ENCODE assay signal across 14 cellular contexts in genomic region chr1:201984446-201984845, GRCh38. TPM values are rescaled to one million over a fixed set of nuclear protein-coding genes. Genes with fewer than 3 reads are reported as not detected.
DNase-seq lines count a peak whose midpoint lies in the region; ATAC-seq and TF ChIP-seq lines count a peak whose summit lies in the region.
"Had no signal": no experiment of that assay in that cellular context is flagged by ENCODE, and none has a peak within 500 bp of the region (broad histone marks: within the 10 kb centered on the region; RNA-seq: fewer than 3 reads in every experiment).

No MANE protein-coding gene starts in this region.

- ATAC-seq in esophagus mucosa = no peak

- H4K20me1 ChIP-seq in mammary epithelial cell (ENCODE audit: insufficient read depth, low read length) = no peaks in the 10 kb centered on the region

- peak overlapping the region; percentile 75 for H3K4me2 ChIP-seq in mammary epithelial cell (ENCODE audit: insufficient read depth, low read depth, low read length)

- intact Hi-C loops in CD4-positive, alpha-beta memory T cell (cut with micrococcal nuclease) = no loop called here
- intact Hi-C loops in mammary epithelial cell (cut with micrococcal nuclease) = no loop called here

- in situ Hi-C loops in HAP-1 (cut with MboI; ENCODE audit: low sequenced_read_pairs) = no loop called here
- in situ Hi-C loops in mammary epithelial cell (cut with MboI; ENCODE audit: low sequenced_read_pairs in 2 of 2) = no loop called here

- H3K9me3 ChIP-seq in CD4-positive, alpha-beta memory T cell (ENCODE audit: control insufficient read depth in 1 of 2, low read length in 2 of 2) = no peaks in the 10 kb centered on the region
- H3K9me3 ChIP-seq in HAP-1 = no peaks in the 10 kb centered on the region
- no peaks in the 10 kb centered on the region for H3K9me3 ChIP-seq in mammary epithelial cell (replicated peaks; ENCODE audit: insufficient read depth, low read length)
- H3K9me3 ChIP-seq: right atrium auricular region had no signal

- H2AFZ ChIP-seq in mammary epithelial cell (ENCODE audit: low read depth, low read length) = no peak overlapping the region

- TF ChIP-seq CTCF in mammary epithelial cell (conservative IDR thresholded peaks at IDR 0.05 in 1 of 2, IDR thresholded peaks at IDR 0.05 in 1 of 2; ENCODE audit: extremely low read depth in 1 of 2, insufficient read depth in 1 of 2, low read depth in 1 of 2, low read length in 2 of 2) (no peak), neural crest cell (conservative IDR thresholded peaks at IDR 0.05) (no peak)

- WGBS in mammary epithelial cell (ENCODE audit: low coverage, missing lambda C conversion rate) = 65% methylated on average over 2 of the region's 3 CpGs

- dilution Hi-C loops in mammary epithelial cell (cut with HindIII; ENCODE audit: low sequenced_read_pairs) = no loop called here

- DNase-seq in CD4-positive, alpha-beta memory T cell = no peak
- DNase-seq in HAP-1 (ENCODE audit: low spot score in 2 of 2) (no peak), mammary epithelial cell (no peak), neural crest cell (ENCODE audit: low read depth, low spot score) (no peak), NCI-H1105 treated with DMSO at 0.1 percent for 48 hours (lab: John Stamatoyannopoulos, UW) (no peak), NOMO-1 (lab: John Stamatoyannopoulos, UW; ENCODE audit: unreplicated experiment in 2 of 2) (no peak)
- DNase-seq: activated CD8-positive, alpha-beta memory T cell treated with anti-CD3 and anti-CD28 coated beads for 24 hours; activated naive CD4-positive, alpha-beta T cell treated with anti-CD3 and anti-CD28 coated beads, Interleukin-2, amount 50 U/mL, for 16 hours; COR-L47; NCI-H1930; stimulated activated CD4-positive, alpha-beta T cell treated with anti-CD3 and anti-CD28 coated beads, Interleukin-4, amount 100 ng/mL, for 24 hours; T1000 had no signal

- H3K79me2 ChIP-seq in mammary epithelial cell (ENCODE audit: insufficient read depth, low read length) = peaks cover 62% of the 10 kb centered on the region

- peak overlapping the region in 5 of 8 donors; percentile 11 to 67 (median 34) for H3K4me3 Mint-ChIP-seq in CD4-positive, alpha-beta memory T cell
- peak overlapping the region; percentile 94 for H3K4me3 Mint-ChIP-seq in neural crest cell

- no peak overlapping the region for H3K9ac ChIP-seq in mammary epithelial cell (ENCODE audit: insufficient read depth, low read length)

- H3K36me3 Mint-ChIP-seq in CD4-positive, alpha-beta memory T cell = peaks cover 4 to 18% of the 10 kb centered on the region in 2 donors
- no peaks in the 10 kb centered on the region for H3K36me3 Mint-ChIP-seq in neural crest cell (ENCODE audit: low read depth)

- no peaks in the 10 kb centered on the region for H3K27me3 Mint-ChIP-seq in CD4-positive, alpha-beta memory T cell
- no peaks in the 10 kb centered on the region for H3K27me3 Mint-ChIP-seq in neural crest cell (ENCODE audit: low read depth)

- H3K27ac ChIP-seq in CD4-positive, alpha-beta memory T cell (ENCODE audit: low read depth, low read length) = no peak overlapping the region
- no peak overlapping the region for H3K27ac ChIP-seq in mammary epithelial cell (ENCODE audit: insufficient read depth, low read depth, low read length)

- no peak overlapping the region for H3K4me3 ChIP-seq in CD4-positive, alpha-beta memory T cell (ENCODE audit: low read length in 2 of 2)
- peak overlapping the region; percentile 87; the same call in 1 of the 2 replicates for H3K4me3 ChIP-seq in HAP-1
- H3K4me3 ChIP-seq in mammary epithelial cell (replicated peaks in 1 of 3; ENCODE audit: insufficient read depth in 1 of 3, low read depth in 2 of 3, low read length in 3 of 3) = peak overlapping the region in 2 of 3 experiments; percentile 85 to 89

- H3K4me1 Mint-ChIP-seq in CD4-positive, alpha-beta memory T cell = peaks cover 18 to 25% (median 22%) of the 10 kb centered on the region in 4 donors
- peaks cover 27% of the 10 kb centered on the region for H3K4me1 Mint-ChIP-seq in neural crest cell

- BruUV-seq in mammary epithelial cell (replicated peaks; lab: Mats Ljungman, UMichigan) = TSS peak; percentile 29

- CTCF ChIA-PET in CD4-positive, alpha-beta memory T cell (lab: Charles Lee; ENCODE audit: partially characterized antibody) = interaction anchor here (1.4 to 2.2 kb wide), 2 partner anchors 15 to 89 kb away, joined by 3 to 13 read pairs; no protein-coding TSS in a partner anchor
- CTCF ChIA-PET in mammary epithelial cell (lab: Charles Lee; ENCODE audit: low non-redundant PET) = interaction anchor here (0.6 kb wide), 1 partner anchor 128 kb away, joined by 4 read pairs; no protein-coding TSS in a partner anchor

- H3K27me3 ChIP-seq in CD4-positive, alpha-beta memory T cell (ENCODE audit: insufficient read depth, low read length) = no peaks in the 10 kb centered on the region
- H3K27me3 ChIP-seq in HAP-1 (ENCODE audit: low read depth) (no peaks in the 10 kb centered on the region), mammary epithelial cell (ENCODE audit: insufficient read depth, low read length) (no peaks in the 10 kb centered on the region)
- H3K27me3 ChIP-seq: right atrium auricular region had no signal

- peaks cover 17% of the 10 kb centered on the region for H3K4me1 ChIP-seq in CD4-positive, alpha-beta memory T cell (ENCODE audit: insufficient read depth, low read length)
- peaks cover 5% of the 10 kb centered on the region; the same call in 1 of the 2 replicates for H3K4me1 ChIP-seq in HAP-1
- H3K4me1 ChIP-seq in mammary epithelial cell (ENCODE audit: insufficient read depth, low read length) = peaks cover 41% of the 10 kb centered on the region

- peaks cover 0 to 2% (median 0%) of the 10 kb centered on the region in 8 donors for H3K9me3 Mint-ChIP-seq in CD4-positive, alpha-beta memory T cell
- H3K9me3 Mint-ChIP-seq in neural crest cell = no peaks in the 10 kb centered on the region

- POLR2A ChIA-PET in CD4-positive, alpha-beta memory T cell (lab: Charles Lee; ENCODE audit: partially characterized antibody) = interaction anchor here (1.2 kb wide), 1 partner anchor 161 kb away, joined by 3 read pairs; no protein-coding TSS in a partner anchor

- peaks cover 7% of the 10 kb centered on the region for H3K36me3 ChIP-seq in CD4-positive, alpha-beta memory T cell (ENCODE audit: insufficient read depth, low read length)
- H3K36me3 ChIP-seq in HAP-1 (replicated peaks) (peaks cover 14% of the 10 kb centered on the region), mammary epithelial cell (ENCODE audit: insufficient read depth, low read length) (peaks cover 4% of the 10 kb centered on the region)

- peak overlapping the region in 5 of 7 donors; percentile 59 to 90 (median 78) for H3K27ac Mint-ChIP-seq in CD4-positive, alpha-beta memory T cell
- no peak overlapping the region for H3K27ac Mint-ChIP-seq in neural crest cell (ENCODE audit: unreplicated experiment)

RNA-seq across cellular contexts. Expression of gene RNPEP, which starts 2.0 kb away (rescaled TPM):
- 10 to 100 TPM; 25.9 to 29.1 TPM for total RNA-seq in CD4-positive, alpha-beta memory T cell
- 10 to 100 TPM; 30.3 to 41.4 TPM for polyA plus RNA-seq in CD4-positive, alpha-beta memory T cell
- total RNA-seq in mammary epithelial cell (10 to 100 TPM; 68.8 to 94.0 TPM), neural crest cell (47.7 and 50.8 TPM in 2 replicates), esophagus mucosa (89.6 TPM)
- 71.5 TPM for polyA plus RNA-seq in mammary epithelial cell
- 153 TPM for polyA minus RNA-seq in mammary epithelial cell

RNA-seq across cellular contexts. Expression of gene ELF3, which starts 25.9 kb away (rescaled TPM):
- total RNA-seq in CD4-positive, alpha-beta memory T cell = 1 to 10 TPM in 1 of 2 experiments, under 1 TPM in 1; 0.33 to 1.1 TPM
- under 1 TPM in 1 of 2 donors, not detected in 1; 0.17 TPM for polyA plus RNA-seq in CD4-positive, alpha-beta memory T cell
- total RNA-seq in mammary epithelial cell (10 to 100 TPM in 1 of 2 donors, under 1 TPM in 1; 0.49 to 10.3 TPM), neural crest cell (0.19 and 0.55 TPM in 2 replicates), esophagus mucosa (391 TPM)
- 2.4 TPM for polyA plus RNA-seq in mammary epithelial cell
- 12.4 TPM for polyA minus RNA-seq in mammary epithelial cell

RNA-seq across cellular contexts. Expression of gene TIMM17A, which starts 29.1 kb away (rescaled TPM):
- total RNA-seq in CD4-positive, alpha-beta memory T cell = 10 to 100 TPM; 26.0 to 27.1 TPM
- 10 to 100 TPM; 28.4 to 29.2 TPM for polyA plus RNA-seq in CD4-positive, alpha-beta memory T cell
- total RNA-seq in mammary epithelial cell (10 to 100 TPM; 44.5 to 69.9 TPM), neural crest cell (59.6 and 63.9 TPM in 2 replicates), esophagus mucosa (36.3 TPM)
- 64.3 TPM for polyA plus RNA-seq in mammary epithelial cell
- polyA minus RNA-seq in mammary epithelial cell = 46.9 TPM

RNA-seq across cellular contexts. Expression of gene LMOD1, which starts 38.1 kb away (rescaled TPM):
- not detected for total RNA-seq in CD4-positive, alpha-beta memory T cell
- polyA plus RNA-seq in CD4-positive, alpha-beta memory T cell = not detected
- total RNA-seq in mammary epithelial cell (10 to 100 TPM in 1 of 2 donors, not detected in 1; 29.5 TPM), neural crest cell (0.19 and 0.39 TPM in 2 replicates), esophagus mucosa (4.1 TPM)
- not detected for polyA plus RNA-seq in mammary epithelial cell
- not detected for polyA minus RNA-seq in mammary epithelial cell

Comparison
In these comparisons a context has a peak if more than half of its experiments do, and no peak if none do; other contexts are left out.
1. H3K4me3 ChIP-seq: peak in HAP-1 (single experiment) and mammary epithelial cell (2 of 3); none in CD4-positive, alpha-beta memory T cell (0 of 2).
2. RNA of gene ELF3, which starts 25.9 kb away (total RNA-seq): 391 TPM in esophagus mucosa (single experiment); 0.49 to 10.3 TPM in mammary epithelial cell, 0.33 to 1.1 TPM in CD4-positive, alpha-beta memory T cell and 0.19 to 0.55 TPM in neural crest cell; every median in the first group is over 10 times any median in the second.